Comparison of ENCODE assay signal across 1 cellular context in the genomic region with DNA sequence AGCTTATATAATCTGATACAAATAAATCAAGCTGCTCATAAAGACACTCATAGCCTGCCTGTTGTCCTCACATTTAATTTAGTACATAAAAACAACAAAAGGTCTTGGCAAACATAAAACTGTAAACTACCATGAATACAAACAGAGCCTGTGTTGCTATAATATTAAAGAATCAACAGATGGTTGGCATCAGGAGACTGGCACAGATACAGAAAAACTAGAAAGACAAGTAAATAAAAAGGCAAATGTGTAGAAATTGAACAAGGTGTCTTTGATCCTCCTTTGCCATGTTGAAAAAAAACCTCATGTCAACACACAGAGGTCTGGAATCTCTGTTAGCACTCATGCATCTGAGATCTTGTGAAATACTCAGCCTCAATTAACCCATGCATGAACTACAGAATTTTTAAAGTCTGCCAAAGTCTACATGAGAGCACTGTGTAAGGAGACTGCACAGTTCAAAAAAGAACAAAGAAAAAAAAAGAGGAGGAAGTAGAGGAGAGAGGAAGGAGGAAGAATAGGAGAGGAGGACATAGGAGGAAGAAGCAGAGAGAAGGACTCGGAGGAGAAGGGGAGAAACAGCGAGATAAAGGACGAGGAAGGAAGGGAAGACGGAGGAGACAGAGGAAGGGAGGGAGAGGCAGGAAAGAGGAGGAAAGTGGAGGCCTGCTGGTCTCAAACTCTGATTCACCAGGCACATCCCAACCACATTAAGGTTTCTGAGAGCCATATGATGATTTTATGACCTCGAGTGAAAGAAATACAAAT.
TF ChIP-seq lines count a peak whose summit lies in the region.

No MANE protein-coding gene starts in this region.

TF ChIP-seq in IMR-90, 13 proteins besides CTCF, POLR2A, EP300 and RAD21:
- TF ChIP-seq FOS (IDR thresholded peaks at IDR 0.05; ENCODE audit: low read depth, low read length) (no peak), CHD1 (IDR thresholded peaks at IDR 0.05; ENCODE audit: low read depth, low read length) (no peak), MXI1 (IDR thresholded peaks at IDR 0.05; ENCODE audit: borderline replicate concordance, low read depth, low read length) (no peak)
